ENCODE assay signal across 24 cellular contexts in the genomic region with DNA sequence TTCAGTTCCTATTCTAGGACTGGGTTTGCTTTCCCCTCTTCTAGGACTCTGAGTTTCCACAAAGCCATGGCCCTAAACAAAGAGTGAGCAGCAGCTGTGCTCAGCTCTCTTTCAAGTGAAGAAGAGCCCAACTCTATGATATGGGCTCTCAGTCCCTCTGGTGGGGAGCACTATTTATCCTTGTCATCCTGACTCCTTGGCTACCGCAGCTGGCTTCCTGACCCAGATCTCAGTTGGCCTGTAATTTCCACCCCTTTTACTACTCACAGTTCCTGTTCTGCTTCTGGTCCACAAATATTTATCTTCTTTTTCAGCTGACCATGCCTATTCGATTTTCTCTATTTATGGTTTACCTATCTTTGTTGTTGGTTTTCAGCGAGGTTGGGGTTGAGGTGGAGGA.
"Had no signal": no experiment of that assay in that cellular context is flagged by ENCODE, and none has a peak within 500 bp of the region (broad histone marks: within the 10 kb centered on the region; RNA-seq: fewer than 3 reads in every experiment).

No MANE protein-coding gene starts in this region.

- H3K4me3 ChIP-seq: SJSA1 had no signal

- H3K4me1 ChIP-seq: SJSA1 had no signal

- H3K27ac ChIP-seq: SJSA1 had no signal

- H3K27me3 ChIP-seq: SJSA1 had no signal

- ATAC-seq: activated T-cell treated with anti-CD3 and anti-CD28 coated beads, Interleukin-2, amount 50 U/mL, for 4 hours; activated T-helper 17 cell treated with anti-CD3 and anti-CD28 coated beads, Interleukin-2, amount 50 U/mL, for 72 hours; PC-3; T-helper 17 cell had no signal

- FAIRE-seq: RCC 7860 had no signal

- H3K9me3 ChIP-seq: SJSA1 had no signal

- H3K36me3 ChIP-seq: SJSA1 had no signal

- DNase-seq: activated B cell treated with CpG ODN at 0.5 μM for 24 hours; activated CD4-positive, alpha-beta memory T cell treated with anti-CD3 and anti-CD28 coated beads for 36 hours; activated CD4-positive, alpha-beta T cell treated with anti-CD3 and anti-CD28 coated beads for 1 hour; activated CD4-positive, alpha-beta T cell treated with anti-CD3 and anti-CD28 coated beads, Interleukin-2, amount 10 ng/mL, durations not matched to agents 7 days and 5 days; activated CD8-positive, alpha-beta memory T cell treated with anti-CD3 and anti-CD28 coated beads for 24 hours; activated gamma-delta T cell; activated naive CD4-positive, alpha-beta T cell treated with anti-CD3 and anti-CD28 coated beads for 36 hours; activated naive CD8-positive, alpha-beta T cell treated with anti-CD3 and anti-CD28 coated beads for 36 hours; activated T-cell treated with anti-CD3 and anti-CD28 coated beads, Interleukin-2, amount 50 U/mL, for 4 hours; cerebellar nuclear complex; Kasumi-1; KBM-7; NCI-H1694; NCI-H2029; NCI-H2107; NCI-H510A treated with DMSO at 0.1 percent for 48 hours; NCI-H69; PC-3; SHP77; T-helper 17 cell; T-helper 9 cell had no signal
